Comparison of ENCODE assay signal across 12 cellular contexts in the genomic region with DNA sequence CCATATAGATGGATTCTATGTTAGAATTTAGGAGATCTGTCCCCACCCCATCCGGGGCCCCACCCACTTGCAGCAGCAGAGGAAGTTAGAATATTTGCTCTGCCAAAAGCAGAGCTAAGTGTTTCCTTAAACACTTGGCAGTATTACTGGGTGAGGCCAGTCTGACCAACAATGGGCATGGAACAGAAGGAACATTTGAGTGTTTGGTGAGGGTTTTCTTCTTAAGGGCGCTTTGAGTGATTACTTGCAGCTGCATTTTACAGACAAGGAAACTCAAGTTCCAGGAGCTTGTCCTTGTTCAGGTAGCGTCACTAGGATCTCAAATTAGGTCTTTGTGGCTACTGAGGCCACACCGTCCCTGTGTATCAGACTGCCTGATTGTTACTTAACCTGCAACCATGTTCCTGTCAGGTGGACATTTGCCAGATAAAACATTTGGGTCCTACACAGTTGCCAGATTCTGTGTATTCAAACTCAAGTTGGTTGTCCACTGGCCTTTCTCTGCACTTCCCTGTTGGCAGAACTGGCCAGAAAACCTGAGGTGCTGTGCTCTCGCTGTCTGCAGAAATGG. TPM values are rescaled to one million over a fixed set of nuclear protein-coding genes. Genes with fewer than 3 reads are reported as not detected.
DNase-seq lines count a peak whose midpoint lies in the region; ATAC-seq and TF ChIP-seq lines count a peak whose summit lies in the region.
"Had no signal": no experiment of that assay in that cellular context is flagged by ENCODE, and none has a peak within 500 bp of the region (broad histone marks: within the 10 kb centered on the region; RNA-seq: fewer than 3 reads in every experiment).

No MANE protein-coding gene starts in this region.

- H3K4me3 ChIP-seq in LNCaP clone FGC (ENCODE audit: low read depth, low read length) (peak overlapping the region; percentile 22), PC-3 (ENCODE audit: low read length) (no peak overlapping the region), cardiac muscle cell (no peak overlapping the region), thoracic aorta (peak overlapping the region; percentile 19)
- H3K4me3 ChIP-seq: SJSA1 had no signal

- H3K27me3 ChIP-seq in PC-3 (ENCODE audit: low read length) (no peaks in the 10 kb centered on the region), cardiac muscle cell (no peaks in the 10 kb centered on the region), thoracic aorta (replicated peaks; ENCODE audit: insufficient read depth) (no peaks in the 10 kb centered on the region)
- H3K27me3 ChIP-seq: SJSA1 had no signal

- H3K79me2 ChIP-seq in PC-3 (ENCODE audit: low read length) = no peaks in the 10 kb centered on the region

- no peak overlapping the region for H2AFZ ChIP-seq in PC-3 (ENCODE audit: low read length)

- peak; percentile 90 for DNase-seq in LNCaP clone FGC (ENCODE audit: low read depth)
- peak; percentile 52 for DNase-seq in PC-3
- peak in 1 of 2 donors; percentile 19 for DNase-seq in cardiac muscle cell (ENCODE audit: low read depth in 1 of 2, low spot score in 1 of 2)
- no peak for DNase-seq in thoracic aorta (ENCODE audit: low spot score)
- DNase-seq in GM19240 (ENCODE audit: insufficient read length, low spot score) = no peak
- DNase-seq: activated CD8-positive, alpha-beta memory T cell treated with anti-CD3 and anti-CD28 coated beads, Interleukin-2, amount 50 U/mL, for 4 hours; stimulated activated CD4-positive, alpha-beta T cell treated with anti-CD3 and anti-CD28 coated beads, Interleukin-12 subunit alpha, Interleukin-12 subunit beta, amount 100 ng/mL, for 4 hours; stimulated activated naive CD4-positive, alpha-beta T cell had no signal

- no peaks in the 10 kb centered on the region for H4K20me1 ChIP-seq in PC-3 (ENCODE audit: low read length)

- H3K27ac ChIP-seq in PC-3 (ENCODE audit: low read length) (no peak overlapping the region), cardiac muscle cell (peak overlapping the region; percentile 34), thoracic aorta (peak overlapping the region in 1 of 2 donors; percentile 62)
- H3K27ac ChIP-seq: SJSA1 had no signal

- CTCF ChIA-PET in PC-3 (lab: Charles Lee) = interaction anchor here (0.8 kb wide), 1 partner anchor 38 kb away, joined by 8 read pairs; no protein-coding TSS in a partner anchor

- peaks cover 13% of the 10 kb centered on the region for H3K4me1 ChIP-seq in PC-3 (ENCODE audit: insufficient read depth, low read length)
- no peaks in the 10 kb centered on the region for H3K4me1 ChIP-seq in cardiac muscle cell (ENCODE audit: low read depth)
- H3K4me1 ChIP-seq in thoracic aorta (ENCODE audit: control insufficient read depth in 1 of 2, low read depth in 2 of 2) = peaks cover 11 to 12% of the 10 kb centered on the region in 2 donors
- H3K4me1 ChIP-seq: SJSA1 had no signal

- ATAC-seq in PC-3 (peak; percentile 88), thoracic aorta (ENCODE audit: insufficient number of reproducible peaks, low FRiP score, low read depth) (peak; percentile 50), HG03135 (IDR thresholded peaks at IDR 0.05; ENCODE audit: unreplicated experiment) (no peak), GM21390 (IDR thresholded peaks at IDR 0.05; ENCODE audit: unreplicated experiment) (no peak)

- no peaks in the 10 kb centered on the region for H3F3A ChIP-seq in PC-3 (ENCODE audit: low read length, unreplicated experiment)

- TF ChIP-seq CTCF in LNCaP clone FGC (IDR thresholded peaks at IDR 0.05; ENCODE audit: control insufficient read depth, extremely low read depth, insufficient read depth) (no peak), PC-3 (conservative IDR thresholded peaks at IDR 0.05; ENCODE audit: low read depth, low read length) (no peak), cardiac muscle cell (IDR thresholded peaks at IDR 0.05; ENCODE audit: low read depth, low read length) (no peak), thoracic aorta (IDR thresholded peaks at IDR 0.05) (no peak)

- intact Hi-C loops in PC-3 (cut with micrococcal nuclease) = no loop called here

- H3K4me2 ChIP-seq in PC-3 (ENCODE audit: low read length) = peak overlapping the region; percentile 41

- BruUV-seq in PC-3 (replicated peaks; lab: Mats Ljungman, UMichigan) = no TSS peak

- POLR2A ChIA-PET in PC-3 (lab: Charles Lee; ENCODE audit: unreplicated experiment) = no interaction called here

- no peak overlapping the region for H3K9ac ChIP-seq in PC-3 (ENCODE audit: low read length)

- H3K9me2 ChIP-seq in PC-3 (replicated peaks; ENCODE audit: low read length) = no peaks in the 10 kb centered on the region

- no peaks in the 10 kb centered on the region for H3K36me3 ChIP-seq in PC-3 (ENCODE audit: low read depth, low read length)
- no peaks in the 10 kb centered on the region for H3K36me3 ChIP-seq in cardiac muscle cell
- peaks cover 4% of the 10 kb centered on the region for H3K36me3 ChIP-seq in thoracic aorta
- H3K36me3 ChIP-seq: SJSA1 had no signal

- H3K9me3 ChIP-seq in PC-3 (ENCODE audit: low read length) (no peaks in the 10 kb centered on the region), cardiac muscle cell (ENCODE audit: low read depth) (no peaks in the 10 kb centered on the region), thoracic aorta (no peaks in the 10 kb centered on the region)
- H3K9me3 ChIP-seq: SJSA1 had no signal

RNA-seq across cellular contexts. Expression of a gene that starts 59.3 kb away (rescaled TPM):
- total RNA-seq in PC-3 (2014; rRNA removed) = not detected in 2 replicates
- not detected in 2 replicates for total RNA-seq in cardiac muscle cell
- 0.10 TPM in 1 of 2 replicates, not detected in the other for polyA plus RNA-seq in cardiac muscle cell
- total RNA-seq in thoracic aorta = 1 to 10 TPM; 2.0 to 2.7 TPM
- total RNA-seq: glomerular endothelial cell, SJSA1 had no signal

Comparison
In these comparisons a context has a peak if more than half of its experiments do, and no peak if none do; other contexts are left out.
1. DNase-seq: peak in LNCaP clone FGC (single experiment) and PC-3 (single experiment); none in thoracic aorta (single experiment) and GM19240 (single experiment).
2. H3K4me3 ChIP-seq: peak in LNCaP clone FGC (single experiment) and thoracic aorta (single experiment); none in PC-3 (single experiment) and cardiac muscle cell (single experiment).
3. ATAC-seq: peak in PC-3 (single experiment) and thoracic aorta (single experiment); none in HG03135 (single experiment) and GM21390 (single experiment).